In the genomic region with DNA sequence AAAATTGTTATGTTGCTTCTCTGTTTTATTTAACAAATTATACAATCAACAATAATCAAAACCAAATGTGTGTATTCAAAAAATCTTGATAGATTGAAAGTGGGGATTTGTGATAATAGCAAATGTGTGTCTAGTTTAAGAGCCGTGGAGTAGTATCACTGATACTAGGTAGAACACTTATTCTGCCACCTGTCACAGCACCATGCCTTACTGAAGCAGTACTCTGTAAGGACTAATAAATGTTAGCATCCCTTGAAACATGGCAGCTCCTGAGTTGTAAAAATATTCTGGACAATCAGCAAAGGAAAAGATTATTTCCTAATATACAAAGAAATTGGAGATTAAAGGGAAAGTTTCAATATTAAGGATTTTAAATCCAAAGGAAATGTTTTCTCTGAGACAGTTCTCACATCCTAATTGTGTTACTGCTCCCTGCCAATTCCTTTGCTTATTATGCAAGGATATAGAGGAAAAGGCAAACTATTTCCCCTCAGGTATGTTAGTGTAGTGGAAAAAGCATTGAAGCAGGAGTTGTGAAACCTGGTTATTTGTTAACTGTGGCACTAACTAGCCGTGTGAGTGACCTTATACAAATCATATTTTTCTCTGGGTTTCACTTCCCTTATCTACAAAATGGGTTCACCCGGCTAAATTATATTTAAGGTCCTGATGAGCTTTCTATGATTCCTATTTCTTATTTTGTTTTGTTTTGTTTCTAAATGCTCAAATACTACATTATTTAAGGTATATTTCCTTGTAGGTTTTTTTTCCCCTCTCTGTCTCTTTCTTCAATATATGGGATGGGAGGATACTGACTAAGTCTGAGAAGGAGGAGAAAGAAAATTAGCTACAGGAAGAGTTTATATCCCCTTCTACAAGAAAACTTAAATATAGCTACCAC, we compare ENCODE assay signal across 8 cellular contexts.
DNase-seq lines count a peak whose midpoint lies in the region; ATAC-seq and TF ChIP-seq lines count a peak whose summit lies in the region.

No MANE protein-coding gene starts in this region.

- peak overlapping the region; percentile 71 for H2AFZ ChIP-seq in neuronal stem cell (ENCODE audit: low read length)

- H3K36me3 ChIP-seq in brain microvascular endothelial cell (replicated peaks) (no peaks in the 10 kb centered on the region), neuronal stem cell (replicated peaks in 1 of 2; ENCODE audit: control insufficient read depth in 2 of 2, insufficient read depth in 2 of 2, low read length in 2 of 2) (no peaks in the 10 kb centered on the region)

- H3K9me3 ChIP-seq in neuronal stem cell (replicated peaks in 1 of 2; ENCODE audit: control insufficient read depth in 2 of 2, insufficient read depth in 1 of 2, low read depth in 1 of 2, low read length in 2 of 2): no peaks in the 10 kb centered on the region

- POLR2A ChIA-PET in activated CD4-positive, alpha-beta memory T cell treated with anti-CD3 and anti-CD28 coated beads, Interleukin-2, amount 10 ng/mL, durations not matched to agents 7 days and 5 days (lab: Charles Lee): no interaction called here

- no peak overlapping the region for H3K4ac ChIP-seq in neuronal stem cell (ENCODE audit: low read length)

- H3K27me3 Mint-ChIP-seq in activated CD4-positive, alpha-beta memory T cell treated with anti-CD3 and anti-CD28 coated beads, Interleukin-2, amount 10 ng/mL, durations not matched to agents 7 days and 5 days: no peaks in the 10 kb centered on the region

- H3K4me3 Mint-ChIP-seq in activated CD4-positive, alpha-beta memory T cell treated with anti-CD3 and anti-CD28 coated beads, Interleukin-2, amount 10 ng/mL, durations not matched to agents 7 days and 5 days: no peak overlapping the region

- no peak overlapping the region for H2AK5ac ChIP-seq in neuronal stem cell (ENCODE audit: low read depth, low read length)

- in situ Hi-C loops in brain microvascular endothelial cell (cut with HindIII; ENCODE audit: low pct_ligation_motif_present, low sequenced_read_pairs): no loop called here

- ATAC-seq in GM19372 (IDR thresholded peaks at IDR 0.05; ENCODE audit: low read depth, unreplicated experiment) (peak; percentile 88), HG03139 (IDR thresholded peaks at IDR 0.05; ENCODE audit: unreplicated experiment) (peak; percentile 79)

- TF ChIP-seq CTCF in brain microvascular endothelial cell (IDR thresholded peaks at IDR 0.05; ENCODE audit: low read depth, low read length, missing control alignments): no peak

- no peak overlapping the region for H3K4me2 ChIP-seq in neuronal stem cell (ENCODE audit: insufficient read depth, low read length, poor library complexity, severe bottlenecking)

- no peak overlapping the region for H4K91ac ChIP-seq in neuronal stem cell (ENCODE audit: low read depth, low read length, poor library complexity)

- H3K14ac ChIP-seq in neuronal stem cell (ENCODE audit: low read length): no peak overlapping the region

- no peak overlapping the region for H3K18ac ChIP-seq in neuronal stem cell (ENCODE audit: low read length)

- no CpG with 5 or more reads among the region's 3 CpGs for WGBS in neuronal stem cell (ENCODE audit: extremely low coverage in 2 of 2, insufficient read length in 2 of 2, insufficient replicate concordance in 1 of 2), 2 donors

- no peak overlapping the region for H2BK15ac ChIP-seq in neuronal stem cell (ENCODE audit: low read length)

- H3K27me3 ChIP-seq in brain microvascular endothelial cell (replicated peaks) (no peaks in the 10 kb centered on the region), neuronal stem cell (ENCODE audit: control insufficient read depth in 3 of 3, insufficient read depth in 3 of 3, low read depth in 1 of 3, low read length in 3 of 3) (no peaks in the 10 kb centered on the region)

- no peak overlapping the region for H3K27ac Mint-ChIP-seq in activated CD4-positive, alpha-beta memory T cell treated with anti-CD3 and anti-CD28 coated beads, Interleukin-2, amount 10 ng/mL, durations not matched to agents 7 days and 5 days

- H3K27ac ChIP-seq in brain microvascular endothelial cell (peak overlapping the region; percentile 96), neuronal stem cell (replicated peaks; ENCODE audit: low read length) (no peak overlapping the region)

- H3K4me1 Mint-ChIP-seq in activated CD4-positive, alpha-beta memory T cell treated with anti-CD3 and anti-CD28 coated beads, Interleukin-2, amount 10 ng/mL, durations not matched to agents 7 days and 5 days: no peaks in the 10 kb centered on the region

- no peaks in the 10 kb centered on the region for H3K79me1 ChIP-seq in neuronal stem cell (ENCODE audit: low read depth, low read length)

- no peak overlapping the region for H3K23ac ChIP-seq in neuronal stem cell (ENCODE audit: low read depth, low read length, poor library complexity)

- H3K36me3 Mint-ChIP-seq in activated CD4-positive, alpha-beta memory T cell treated with anti-CD3 and anti-CD28 coated beads, Interleukin-2, amount 10 ng/mL, durations not matched to agents 7 days and 5 days (ENCODE audit: low read depth): no peaks in the 10 kb centered on the region

- no peak overlapping the region for H2BK120ac ChIP-seq in neuronal stem cell (ENCODE audit: low read depth, low read length)

- no peak overlapping the region for H2BK12ac ChIP-seq in neuronal stem cell (ENCODE audit: low read length)

- DNase-seq in brain microvascular endothelial cell: no peak
- DNase-seq in neuronal stem cell (ENCODE audit: low spot score): no peak
- DNase-seq in NCI-H510A (lab: John Stamatoyannopoulos, UW): no peak
- no peak for DNase-seq in stimulated activated naive CD4-positive, alpha-beta T cell (lab: John Stamatoyannopoulos, UW)
- no peak for DNase-seq in RKO (ENCODE audit: low spot score)
- DNase-seq in activated CD4-positive, alpha-beta memory T cell treated with anti-CD3 and anti-CD28 coated beads, Interleukin-2, amount 10 ng/mL, durations not matched to agents 7 days and 5 days: no peak

- H3K4me3 ChIP-seq in brain microvascular endothelial cell (ENCODE audit: low read depth, low read length) (peak overlapping the region; percentile 60), neuronal stem cell (ENCODE audit: low read length in 2 of 2) (no peak overlapping the region)

- H3K9me3 Mint-ChIP-seq in activated CD4-positive, alpha-beta memory T cell treated with anti-CD3 and anti-CD28 coated beads, Interleukin-2, amount 10 ng/mL, durations not matched to agents 7 days and 5 days: no peaks in the 10 kb centered on the region

- no peak overlapping the region for H4K8ac ChIP-seq in neuronal stem cell (ENCODE audit: low read depth, low read length)

- H3K4me1 ChIP-seq in neuronal stem cell (ENCODE audit: control insufficient read depth in 2 of 2, insufficient read depth in 1 of 2, low read depth in 1 of 2, low read length in 2 of 2): peaks cover 0 to 4% of the 10 kb centered on the region in 2 donors

- CTCF ChIA-PET in activated CD4-positive, alpha-beta memory T cell treated with anti-CD3 and anti-CD28 coated beads, Interleukin-2, amount 10 ng/mL, durations not matched to agents 7 days and 5 days (lab: Charles Lee): no interaction called here

- no peak overlapping the region for H3K9ac ChIP-seq in neuronal stem cell (ENCODE audit: low read depth, low read length, poor library complexity)

- no peak overlapping the region for H2BK5ac ChIP-seq in neuronal stem cell (ENCODE audit: low read length)
